Comparison of ENCODE assay signal across 8 cellular contexts in the genomic region with DNA sequence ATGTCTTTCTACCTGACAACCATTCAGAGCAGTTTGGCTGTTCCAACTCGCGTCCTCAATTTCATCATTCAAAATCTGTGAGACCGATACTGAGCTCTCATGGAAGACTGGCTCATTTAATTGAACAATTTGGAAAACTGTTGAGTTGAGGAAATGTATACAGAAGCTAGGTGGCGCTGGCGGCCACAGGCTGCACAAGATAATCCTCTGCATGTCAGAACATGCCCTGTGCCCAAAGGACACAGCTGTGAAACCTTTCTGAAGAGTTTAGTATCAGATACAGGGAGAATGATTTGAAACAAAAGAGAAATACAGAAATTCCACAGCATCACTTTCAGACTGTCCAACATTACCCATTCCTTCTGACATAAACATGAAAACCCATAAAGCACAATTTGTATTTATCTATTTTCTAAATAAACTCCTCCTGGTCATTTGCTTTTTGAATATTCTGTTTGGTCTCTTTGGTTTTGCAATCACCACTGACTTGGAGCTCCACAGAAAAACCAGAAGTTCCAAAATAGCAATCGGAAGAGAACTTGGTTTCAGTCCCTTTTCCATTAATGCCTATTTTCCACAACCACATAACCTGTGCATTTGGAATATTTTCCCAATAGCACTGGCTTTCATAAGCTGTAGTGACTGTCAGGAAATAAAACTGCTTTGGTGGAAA.
DNase-seq lines count a peak whose midpoint lies in the region; ATAC-seq lines count a peak whose summit lies in the region.

No MANE protein-coding gene starts in this region.

- no peak overlapping the region for H3K9ac ChIP-seq in trophoblast cell (ENCODE audit: low read length)

- H3K4me3 Mint-ChIP-seq in activated T-helper 1 cell treated with anti-CD3 and anti-CD28 coated beads, Interleukin-12 subunit alpha, Interleukin-12 subunit beta, Interleukin-2, Interleukin-4 antibody, amounts not matched to agents 30 ng/mL and 10 ng/mL and 1 ng/mL, durations not matched to agents 14 hours and 24 hours and 36 hours, result no peak overlapping the region

- no peak overlapping the region for H4K8ac ChIP-seq in trophoblast cell (ENCODE audit: low read depth, low read length)

- no peaks in the 10 kb centered on the region for H3K9me3 ChIP-seq in trophoblast cell (ENCODE audit: insufficient read depth, low read depth, low read length)

- H2BK12ac ChIP-seq in trophoblast cell (ENCODE audit: low read length), result no peak overlapping the region

- H2BK5ac ChIP-seq in trophoblast cell (ENCODE audit: low read depth, low read length, poor library complexity), result peak overlapping the region; percentile 68

- H3K4me2 ChIP-seq in trophoblast cell (ENCODE audit: low read length), result no peak overlapping the region

- H3K9me3 Mint-ChIP-seq in activated T-helper 1 cell treated with anti-CD3 and anti-CD28 coated beads, Interleukin-12 subunit alpha, Interleukin-12 subunit beta, Interleukin-2, Interleukin-4 antibody, amounts not matched to agents 30 ng/mL and 10 ng/mL and 1 ng/mL, durations not matched to agents 14 hours and 24 hours and 36 hours, result peaks cover 8% of the 10 kb centered on the region

- H3K79me1 ChIP-seq in trophoblast cell (ENCODE audit: low read length), result peaks cover 15% of the 10 kb centered on the region

- H3K27ac ChIP-seq in trophoblast cell (ENCODE audit: low read depth, low read length), result peak overlapping the region; percentile 67

- H3K14ac ChIP-seq in trophoblast cell (ENCODE audit: low read length), result peak overlapping the region; percentile 66

- no peak overlapping the region for H3K4ac ChIP-seq in trophoblast cell (ENCODE audit: low read depth, low read length)

- H2AFZ ChIP-seq in trophoblast cell (ENCODE audit: insufficient read depth, low read length, poor library complexity), result no peak overlapping the region

- peaks cover 4% of the 10 kb centered on the region for H3K27me3 Mint-ChIP-seq in activated T-helper 1 cell treated with anti-CD3 and anti-CD28 coated beads, Interleukin-12 subunit alpha, Interleukin-12 subunit beta, Interleukin-2, Interleukin-4 antibody, amounts not matched to agents 30 ng/mL and 10 ng/mL and 1 ng/mL, durations not matched to agents 14 hours and 24 hours and 36 hours (ENCODE audit: insufficient read depth)

- H3K27ac Mint-ChIP-seq in activated T-helper 1 cell treated with anti-CD3 and anti-CD28 coated beads, Interleukin-12 subunit alpha, Interleukin-12 subunit beta, Interleukin-2, Interleukin-4 antibody, amounts not matched to agents 30 ng/mL and 10 ng/mL and 1 ng/mL, durations not matched to agents 14 hours and 24 hours and 36 hours, result peak overlapping the region; percentile 64

- no peak overlapping the region for H3K18ac ChIP-seq in trophoblast cell (ENCODE audit: low read length)

- H4K12ac ChIP-seq in trophoblast cell (ENCODE audit: low read depth, low read length), result no peak overlapping the region

- intact Hi-C loops in activated T-helper 1 cell treated with anti-CD3 and anti-CD28 coated beads, Interleukin-12 subunit alpha, Interleukin-12 subunit beta, Interleukin-2, Interleukin-4 antibody, amounts not matched to agents 30 ng/mL and 10 ng/mL and 1 ng/mL, durations not matched to agents 14 hours and 24 hours and 36 hours (cut with micrococcal nuclease), result loop anchor here (2.0 kb wide), 1 partner anchor 538 kb away; no protein-coding TSS in a partner anchor
- intact Hi-C loops in Right ventricle myocardium inferior (cut with DNase I), result loop anchor here (2.0 to 5.0 kb wide), 3 partner anchors 38 to 1015 kb away; no protein-coding TSS in a partner anchor

- H3K36me3 Mint-ChIP-seq in activated T-helper 1 cell treated with anti-CD3 and anti-CD28 coated beads, Interleukin-12 subunit alpha, Interleukin-12 subunit beta, Interleukin-2, Interleukin-4 antibody, amounts not matched to agents 30 ng/mL and 10 ng/mL and 1 ng/mL, durations not matched to agents 14 hours and 24 hours and 36 hours (ENCODE audit: low read depth), result peaks cover 5% of the 10 kb centered on the region

- peak; percentile 83 for ATAC-seq in GM19397 (IDR thresholded peaks at IDR 0.05; ENCODE audit: unreplicated experiment)
- peak; percentile 89 for ATAC-seq in HG03432 (IDR thresholded peaks at IDR 0.05; ENCODE audit: unreplicated experiment)
- peak; percentile 77 for ATAC-seq in Right ventricle myocardium inferior

- H3K36me3 ChIP-seq in trophoblast cell (ENCODE audit: control insufficient read depth in 1 of 2, insufficient read depth in 2 of 2, low read length in 2 of 2), result no peaks in the 10 kb centered on the region

- H3K4me1 ChIP-seq in trophoblast cell (ENCODE audit: control insufficient read depth in 1 of 2, insufficient read depth in 2 of 2, low read length in 2 of 2), result peaks cover 2 to 3% of the 10 kb centered on the region in 2 experiments

- H2BK120ac ChIP-seq in trophoblast cell (ENCODE audit: insufficient read depth, low read length, poor library complexity), result peak overlapping the region; percentile 82

- H3K27me3 ChIP-seq in trophoblast cell (ENCODE audit: insufficient read depth, low read length), result no peaks in the 10 kb centered on the region

- H3K4me3 ChIP-seq in trophoblast cell (ENCODE audit: low read depth, low read length), result no peak overlapping the region

- no peak overlapping the region for H4K91ac ChIP-seq in trophoblast cell (ENCODE audit: low read depth, low read length)

- H2AK5ac ChIP-seq in trophoblast cell (ENCODE audit: low read length), result no peak overlapping the region

- no CpG with 5 or more reads among the region's 6 CpGs for WGBS in trophoblast cell (ENCODE audit: extremely low coverage, insufficient coverage, insufficient read length)

- H3K79me2 ChIP-seq in trophoblast cell (ENCODE audit: control insufficient read depth, insufficient read depth, low read length, poor library complexity), result no peaks in the 10 kb centered on the region

- DNase-seq in DMS153 (lab: John Stamatoyannopoulos, UW) (peak; percentile 66), NCI-H2227 treated with DMSO at 0.1 percent for 48 hours (lab: John Stamatoyannopoulos, UW) (peak; percentile 15), Right ventricle myocardium inferior (ENCODE audit: missing footprints) (peak; percentile 89), trophoblast cell (peak; percentile 66 to 79), cortex of kidney (lab: John Stamatoyannopoulos, UW) (no peak)
- peak; percentile 24 for DNase-seq in activated T-helper 1 cell treated with anti-CD3 and anti-CD28 coated beads, Interleukin-12 subunit alpha, Interleukin-12 subunit beta, Interleukin-2, Interleukin-4 antibody, amounts not matched to agents 30 ng/mL and 10 ng/mL and 1 ng/mL, durations not matched to agents 14 hours and 24 hours and 36 hours (ENCODE audit: low spot score)

- H3K23ac ChIP-seq in trophoblast cell (ENCODE audit: low read length), result no peak overlapping the region

- peaks cover 41% of the 10 kb centered on the region for H3K4me1 Mint-ChIP-seq in activated T-helper 1 cell treated with anti-CD3 and anti-CD28 coated beads, Interleukin-12 subunit alpha, Interleukin-12 subunit beta, Interleukin-2, Interleukin-4 antibody, amounts not matched to agents 30 ng/mL and 10 ng/mL and 1 ng/mL, durations not matched to agents 14 hours and 24 hours and 36 hours (ENCODE audit: low read depth)
